ENCODE assay signal across 9 cellular contexts in the genomic region with DNA sequence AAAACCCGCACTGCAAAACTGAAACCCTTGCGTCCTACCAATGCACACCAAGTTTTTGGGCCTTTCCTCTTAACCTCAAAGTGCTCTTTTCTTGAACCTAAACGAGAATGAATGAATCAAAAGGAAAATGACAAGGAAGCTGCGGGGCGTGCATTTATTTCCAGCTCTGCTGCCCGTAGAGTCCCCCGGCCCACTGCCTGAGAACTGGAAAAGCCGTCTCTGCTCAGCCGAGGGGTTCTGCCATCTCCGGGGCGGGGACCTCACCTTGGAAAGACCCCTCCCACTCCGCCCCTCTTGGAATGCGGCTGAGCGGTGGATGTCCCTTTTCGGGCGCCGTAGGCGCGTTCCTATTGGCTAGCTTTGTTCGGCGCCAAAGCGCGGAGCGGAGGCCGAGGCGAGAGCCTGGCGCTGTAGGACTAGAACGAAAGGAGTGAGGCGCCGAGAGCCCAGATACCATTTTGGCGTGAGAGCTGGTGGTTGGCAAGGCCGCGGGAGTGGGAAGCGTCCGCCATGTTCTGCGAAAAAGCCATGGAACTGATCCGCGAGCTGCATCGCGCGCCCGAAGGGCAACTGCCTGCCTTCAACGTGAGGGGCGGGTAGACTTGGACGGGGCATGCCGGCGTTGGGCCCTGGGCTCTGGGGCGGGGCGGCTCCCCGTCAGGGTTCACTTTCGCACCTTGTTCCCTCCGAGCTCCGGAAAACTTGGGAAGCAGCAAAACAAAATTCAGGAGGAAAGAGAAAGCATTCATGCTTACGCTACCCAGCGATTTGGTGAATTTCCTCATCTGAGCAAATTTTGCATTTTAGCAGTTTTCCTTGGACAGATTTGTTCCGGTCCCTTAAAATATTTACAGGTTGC. TPM values are rescaled to one million over a fixed set of nuclear protein-coding genes. Genes with fewer than 3 reads are reported as not detected.
DNase-seq lines count a peak whose midpoint lies in the region; ATAC-seq, FAIRE-seq and TF ChIP-seq lines count a peak whose summit lies in the region.
"Had no signal": no experiment of that assay in that cellular context is flagged by ENCODE, and none has a peak within 500 bp of the region (broad histone marks: within the 10 kb centered on the region; RNA-seq: fewer than 3 reads in every experiment).

A gene (plus strand): TSS at position 363 of the 859 bp plus-strand sequence. CDS start 148 bp downstream, at position 511.

- H3K9me3 ChIP-seq in BLaER1 = peaks cover 28% of the 10 kb centered on the region

- ATAC-seq in HG03439 (IDR thresholded peaks at IDR 0.05; ENCODE audit: unreplicated experiment) = peak; percentile 94

- FAIRE-seq in GM19239 (lab: Jason Lieb, UNC) = peak; percentile 78
- FAIRE-seq: endometrium had no signal

- peak within 1 kb of the TSS; percentile 94 for H3K9ac ChIP-seq in BLaER1

- H4K20me1 ChIP-seq in BLaER1 = no peaks in the 10 kb centered on the region

- peak; percentile 69 for DNase-seq in GM19239 (ENCODE audit: insufficient read length, low spot score)
- DNase-seq in NCI-H460 (ENCODE audit: extremely low read depth, low read depth) = peak; percentile 83
- DNase-seq in activated CD4-positive, alpha-beta T cell treated with anti-CD3 and anti-CD28 coated beads for 24 hours (ENCODE audit: low read depth in 2 of 2) = peak; percentile 76 to 87
- DNase-seq in coronary artery (ENCODE audit: low spot score) = peak; percentile 80
- DNase-seq in left kidney (ENCODE audit: low read depth, low spot score) = peak; percentile 98
- peak; percentile 57 to 80 for DNase-seq in stimulated activated CD4-positive, alpha-beta T cell treated with anti-CD3 and anti-CD28 coated beads, Interleukin-1b, Interleukin-23, amount 100 ng/mL, for 4 hours (ENCODE audit: low read depth in 2 of 2)

- H3K4me3 ChIP-seq in BLaER1 (peak within 1 kb of the TSS; percentile 81), coronary artery (peak within 1 kb of the TSS; percentile 78)

- peak within 1 kb of the TSS; percentile 80 for H3K4me2 ChIP-seq in BLaER1

- H3K36me3 ChIP-seq in BLaER1 = peaks cover 32% of the 10 kb centered on the region

- H3K4me1 ChIP-seq in BLaER1 = peaks cover 17% of the 10 kb centered on the region

- no peak for TF ChIP-seq CTCF in coronary artery (IDR thresholded peaks at IDR 0.05)

- peak within 1 kb of the TSS; percentile 88 for H3K27ac ChIP-seq in BLaER1
- H3K27ac ChIP-seq in coronary artery = peak within 1 kb of the TSS in 1 of 2 donors; percentile 36

- H3K27me3 ChIP-seq in BLaER1 = no peaks in the 10 kb centered on the region

RNA-seq across cellular contexts. Expression of the gene that starts here (rescaled TPM):
- total RNA-seq in NCI-H460 (2014; rRNA removed; shearing (Covaris generic)) = 19.0 and 22.1 TPM in 2 replicates
- polyA plus RNA-seq in NCI-H460 (2014; cell fraction: nucleus; rRNA removed) = 31.0 and 45.7 TPM in 2 replicates
